17 cellular contexts compared by ENCODE assay signal in the genomic region with DNA sequence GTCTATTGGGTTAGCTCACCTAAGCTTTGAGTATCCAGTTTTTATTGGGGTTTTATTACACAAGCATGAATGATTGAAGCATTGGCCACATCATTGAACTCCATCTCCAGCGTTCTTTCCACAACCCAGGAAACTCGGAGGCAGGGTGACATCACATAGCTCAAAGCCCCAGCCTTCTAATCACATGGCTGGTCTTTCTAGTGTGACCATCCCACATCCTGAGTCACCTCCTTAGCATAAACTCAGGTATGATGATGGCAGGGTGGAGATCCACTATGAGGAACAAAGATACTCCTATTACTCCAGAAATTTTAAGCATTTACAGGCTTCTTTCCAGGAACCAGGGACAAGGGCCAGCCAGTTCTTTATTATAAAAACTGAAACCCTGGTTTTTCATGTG. TPM values are rescaled to one million over a fixed set of nuclear protein-coding genes. Genes with fewer than 3 reads are reported as not detected.
A peak's percentile ranks its signal among the peaks of the same experiment; 100 is the strongest.
DNase-seq lines count a peak whose midpoint lies in the region; ATAC-seq, FAIRE-seq and TF ChIP-seq lines count a peak whose summit lies in the region.
"Had no signal": no experiment of that assay in that cellular context is flagged by ENCODE, and none has a peak within 500 bp of the region (broad histone marks: within the 10 kb centered on the region; RNA-seq: fewer than 3 reads in every experiment).

No MANE protein-coding gene starts in this region.

- H3K27me3 ChIP-seq in H7 (ENCODE audit: control insufficient read depth, insufficient read depth, low read length) (no peaks in the 10 kb centered on the region), bronchial epithelial cell (ENCODE audit: control insufficient read depth, insufficient read depth, low read length) (no peaks in the 10 kb centered on the region), SJCRH30 (no peaks in the 10 kb centered on the region)
- H3K27me3 ChIP-seq: gastrocnemius medialis, right lobe of liver had no signal

- H3K4me1 ChIP-seq in SJCRH30: no peaks in the 10 kb centered on the region
- H3K4me1 ChIP-seq: Caco-2, gastrocnemius medialis, right lobe of liver had no signal

- no peak for TF ChIP-seq POLR2A in GM12892 (IDR thresholded peaks at IDR 0.05; ENCODE audit: low read depth, low read length)

- DNase-seq in AG20443 (ENCODE audit: low spot score): peak; percentile 28
- DNase-seq in H7: peak; percentile 17
- peak; percentile 82 for DNase-seq in bronchial epithelial cell (ENCODE audit: low read depth)
- peak; percentile 81 for DNase-seq in kidney tubule cell (ENCODE audit: low spot score)
- no peak for DNase-seq in NCI-H2196 treated with DMSO at 0.1 percent for 48 hours (lab: John Stamatoyannopoulos, UW; ENCODE audit: unreplicated experiment)
- no peak for DNase-seq in GM12892 (ENCODE audit: insufficient read length)
- no peak for DNase-seq in SJCRH30
- DNase-seq: activated CD4-positive, CD25-positive, alpha-beta regulatory T cell; Caco-2; central memory CD4-positive, alpha-beta T cell; gastrocnemius medialis; HCEC 1CT; NCI-H1048; right lobe of liver; RPMI8226 had no signal

- no peak for ATAC-seq in HG03108 (IDR thresholded peaks at IDR 0.05; ENCODE audit: unreplicated experiment)
- ATAC-seq: gastrocnemius medialis, right lobe of liver had no signal

- H3K36me3 ChIP-seq in H7 (replicated peaks; ENCODE audit: control insufficient read depth, insufficient read depth, low read length) (no peaks in the 10 kb centered on the region), bronchial epithelial cell (ENCODE audit: control insufficient read depth, insufficient read depth, low read length) (no peaks in the 10 kb centered on the region), SJCRH30 (no peaks in the 10 kb centered on the region)
- H3K36me3 ChIP-seq: gastrocnemius medialis, neutrophil, right lobe of liver had no signal

- FAIRE-seq in bronchial epithelial cell (lab: Jason Lieb, UNC): no peak
- FAIRE-seq in GM12892 (lab: Jason Lieb, UNC): no peak

- no peak for TF ChIP-seq CTCF in bronchial epithelial cell (IDR thresholded peaks at IDR 0.05; ENCODE audit: insufficient read depth, low read length, severe bottlenecking)

- no peak overlapping the region for H3K4me3 ChIP-seq in H7 (ENCODE audit: insufficient read depth, low read depth, low read length)
- H3K4me3 ChIP-seq in bronchial epithelial cell (ENCODE audit: low read depth, low read length): no peak overlapping the region
- H3K4me3 ChIP-seq in SJCRH30: no peak overlapping the region
- H3K4me3 ChIP-seq: gastrocnemius medialis, right lobe of liver had no signal

- H3K27ac ChIP-seq in SJCRH30: no peak overlapping the region
- H3K27ac ChIP-seq: gastrocnemius medialis, neutrophil, right lobe of liver had no signal

- H3K9me3 ChIP-seq in SJCRH30 (replicated peaks): no peaks in the 10 kb centered on the region
- H3K9me3 ChIP-seq: gastrocnemius medialis, neutrophil, right lobe of liver had no signal

RNA-seq across cellular contexts. Expression of gene CCNF, which starts 43.8 kb away (rescaled TPM):
- total RNA-seq in H7 (2014; rRNA removed; shearing (Covaris generic)): 81.5 and 82.6 TPM in 2 replicates
- total RNA-seq in bronchial epithelial cell: 3.9 and 5.4 TPM in 2 replicates
- 8.1 TPM for polyA plus RNA-seq in GM12892 (2012; ENCODE audit: missing spikeins)
- total RNA-seq in SJCRH30 (2014; rRNA removed; shearing (Covaris generic)): 52.8 and 54.8 TPM in 2 replicates

RNA-seq across cellular contexts. Expression of gene ABCA3, which starts 44.9 kb away (rescaled TPM):
- 6.2 and 6.6 TPM in 2 replicates for total RNA-seq in H7 (2014; rRNA removed; shearing (Covaris generic))
- under 0.01 and 0.51 TPM in 2 replicates for total RNA-seq in bronchial epithelial cell
- 3.2 TPM for polyA plus RNA-seq in GM12892 (2012; ENCODE audit: missing spikeins)
- 0.10 TPM in 2 replicates for total RNA-seq in SJCRH30 (2014; rRNA removed; shearing (Covaris generic))

Comparison
In these comparisons a context has a peak if more than half of its experiments do, and no peak if none do; other contexts are left out.
1. DNase-seq: peak in AG20443 (single experiment), H7 (single experiment), bronchial epithelial cell (single experiment) and kidney tubule cell (single experiment); none in NCI-H2196 treated with DMSO at 0.1 percent for 48 hours (single experiment), GM12892 (single experiment) and SJCRH30 (0 of 2).